ENCODE assay signal across 8 cellular contexts in genomic region chr3:45593708-45594601, GRCh38. TPM values are rescaled to one million over a fixed set of nuclear protein-coding genes. Genes with fewer than 3 reads are reported as not detected.
DNase-seq lines count a peak whose midpoint lies in the region; ATAC-seq lines count a peak whose summit lies in the region.

No MANE protein-coding gene starts in this region.

- peak overlapping the region; percentile 84 for H3K27ac ChIP-seq in KOPT-K1 (ENCODE audit: low read depth, low read length, poor library complexity, severe bottlenecking)
- peak overlapping the region; percentile 76 for H3K27ac ChIP-seq in right cardiac atrium (ENCODE audit: low read length)

- intact Hi-C loops in right cardiac atrium (cut with DNase I): loop anchor here in 3 of 4 donors (2.0 to 10.0 kb wide), 3 partner anchors 63 to 79 kb away; no protein-coding TSS in a partner anchor
- intact Hi-C loops in sciatic nerve (cut with DNase I): loop anchor here (10.0 kb wide), 1 partner anchor 79 kb away; no protein-coding TSS in a partner anchor

- H3K36me3 ChIP-seq in ES-I3 (ENCODE audit: insufficient read depth, low read length) (no peaks in the 10 kb centered on the region), KOPT-K1 (ENCODE audit: insufficient read depth, low read length) (peaks cover 18% of the 10 kb centered on the region)

- no peaks in the 10 kb centered on the region for H3K36me3 Mint-ChIP-seq in T-cell

- peak; percentile 54 for ATAC-seq in GM21723 (IDR thresholded peaks at IDR 0.05; ENCODE audit: unreplicated experiment)
- ATAC-seq in T-cell (replicated peaks in 1 of 4): peak; percentile 86 to 90 (median 88)
- peak; percentile 89 for ATAC-seq in right cardiac atrium
- ATAC-seq in sciatic nerve: peak; percentile 64

- CTCF ChIA-PET in T-cell (lab: Charles Lee): interaction anchor here in 1 of 2 donors (0.6 kb wide), 1 partner anchor 17 kb away, joined by 3 read pairs; no protein-coding TSS in a partner anchor

- under 1% methylated on average over 101 of the region's 101 CpGs for WGBS in right cardiac atrium

- peaks cover 54 to 58% (median 56%) of the 10 kb centered on the region in 3 donors for H3K4me1 Mint-ChIP-seq in T-cell

- no peaks in the 10 kb centered on the region for H3K27me3 Mint-ChIP-seq in T-cell

- H3K4me3 ChIP-seq in right cardiac atrium (ENCODE audit: low read length): peak overlapping the region; percentile 62

- POLR2A ChIA-PET in T-cell (lab: Charles Lee): interaction anchor here in 1 of 2 donors (0.6 kb wide), 2 partner anchors 62 to 958 kb away, joined by 3 to 5 read pairs; no protein-coding TSS in a partner anchor

- H3K9me3 ChIP-seq in ES-I3 (ENCODE audit: control insufficient read depth, insufficient read depth, low read length): peaks cover 5% of the 10 kb centered on the region; the same call in 1 of the 2 replicates
- no peaks in the 10 kb centered on the region for H3K9me3 ChIP-seq in KOPT-K1 (ENCODE audit: insufficient read depth, low read length, poor library complexity, severe bottlenecking)
- no peaks in the 10 kb centered on the region for H3K9me3 ChIP-seq in right cardiac atrium (ENCODE audit: control insufficient read depth, low read length)

- H3K4me1 ChIP-seq in ES-I3 (ENCODE audit: insufficient read depth, low read length): no peaks in the 10 kb centered on the region; the same call in 1 of the 2 replicates
- peaks cover 25% of the 10 kb centered on the region for H3K4me1 ChIP-seq in right cardiac atrium (ENCODE audit: control insufficient read depth, insufficient read depth, low read length)

- peak overlapping the region; percentile 76 for H3K9ac ChIP-seq in ES-I3 (ENCODE audit: low read depth, low read length)

- no peaks in the 10 kb centered on the region for H3K27me3 ChIP-seq in right cardiac atrium (ENCODE audit: control insufficient read depth, insufficient read depth)

- H3K4me3 Mint-ChIP-seq in T-cell: peak overlapping the region; percentile 82 to 89 (median 86)

- H3K27ac Mint-ChIP-seq in T-cell: peak overlapping the region; percentile 89

- peak; percentile 28 to 76 (median 53) for DNase-seq in T-cell
- peak; percentile 53 for DNase-seq in amniotic epithelial cell (ENCODE audit: low read depth)
- DNase-seq in right cardiac atrium: peak; percentile 75 to 92 (median 90)
- peak; percentile 83 for DNase-seq in sciatic nerve (ENCODE audit: low spot score)
- DNase-seq in cortex of kidney (lab: John Stamatoyannopoulos, UW): no peak

- no peaks in the 10 kb centered on the region for H3K9me3 Mint-ChIP-seq in T-cell

RNA-seq across cellular contexts. Expression of gene LIMD1, which starts 0.6 kb away (rescaled TPM):
- total RNA-seq in T-cell (10 to 100 TPM; 21.1 to 40.2 (median 31.3) TPM), right cardiac atrium (10 to 100 TPM; 18.6 to 25.4 (median 22.2) TPM), sciatic nerve (52.0 TPM)
- 8.7 TPM for polyA plus RNA-seq in right cardiac atrium
